1 cellular context compared by ENCODE assay signal in genomic region chr6:34745277-34746103, GRCh38.
A peak's percentile ranks its signal among the peaks of the same experiment; 100 is the strongest.
TF ChIP-seq lines count a peak whose summit lies in the region.

No MANE protein-coding gene starts in this region.

TF ChIP-seq in K562, 482 proteins besides CTCF, POLR2A, EP300 and RAD21 (continued from another document and continues in another):
- TF ChIP-seq MYBL2 (IDR thresholded peaks at IDR 0.05; ENCODE audit: low read depth) (no peak), MYBL2 (CRISPR knock-in tag; IDR thresholded peaks at IDR 0.05; ENCODE audit: borderline replicate concordance) (no peak), E2F3 (CRISPR knock-in tag; IDR thresholded peaks at IDR 0.05) (no peak), EGR1 (conservative IDR thresholded peaks at IDR 0.05) (peak; percentile 76), ATF6 (CRISPR knock-in tag; IDR thresholded peaks at IDR 0.05) (no peak), E2F5 (CRISPR knock-in tag; IDR thresholded peaks at IDR 0.05) (no peak), HDAC8 (tag; IDR thresholded peaks at IDR 0.05) (peak; percentile 38; the same call in 1 of the 2 replicates), ZNF316 (IDR thresholded peaks at IDR 0.05) (no peak), RFX7 (CRISPR knock-in tag; IDR thresholded peaks at IDR 0.05) (no peak), SETDB1 (IDR thresholded peaks at IDR 0.05; ENCODE audit: low read length) (no peak), NFATC3 (IDR thresholded peaks at IDR 0.05) (no peak), TARDBP (IDR thresholded peaks at IDR 0.05) (peak; percentile 72; the same call in 1 of the 2 replicates), ZSCAN32 (CRISPR knock-in tag; IDR thresholded peaks at IDR 0.05) (no peak), JUNB (CRISPR knock-in tag; conservative IDR thresholded peaks at IDR 0.05) (no peak; the same call in 1 of the 2 replicates), MBD1 (CRISPR knock-in tag; IDR thresholded peaks at IDR 0.05) (no peak), RERE (CRISPR knock-in tag; IDR thresholded peaks at IDR 0.05; ENCODE audit: borderline replicate concordance) (no peak), ZNF57 (CRISPR knock-in tag; IDR thresholded peaks at IDR 0.05) (no peak), ZNF436 (CRISPR knock-in tag; IDR thresholded peaks at IDR 0.05) (no peak), CEBPG (CRISPR knock-in tag; IDR thresholded peaks at IDR 0.05) (no peak), CEBPG (tag; conservative IDR thresholded peaks at IDR 0.05 in 1 of 2, IDR thresholded peaks at IDR 0.05 in 1 of 2) (0 out of 4 replicates have a peak, but pooled peaks of 1 of the 2 experiments have one; percentile 27), ZNF431 (CRISPR knock-in tag; IDR thresholded peaks at IDR 0.05) (no peak), ZMIZ1 (IDR thresholded peaks at IDR 0.05; ENCODE audit: low read depth in 2 of 2, low read length in 2 of 2) (no peak), POLR2G (IDR thresholded peaks at IDR 0.05; ENCODE audit: low read depth, low read length) (no peak), ZNF384 (IDR thresholded peaks at IDR 0.05; ENCODE audit: low read depth, low read length) (no peak), SMAD4 (CRISPR knock-in tag; conservative IDR thresholded peaks at IDR 0.05) (0 out of 2 replicates have a peak, but pooled peaks have one; percentile 41), STAT5B (CRISPR knock-in tag; IDR thresholded peaks at IDR 0.05) (no peak)
- TF ChIP-seq, protein P1, sequence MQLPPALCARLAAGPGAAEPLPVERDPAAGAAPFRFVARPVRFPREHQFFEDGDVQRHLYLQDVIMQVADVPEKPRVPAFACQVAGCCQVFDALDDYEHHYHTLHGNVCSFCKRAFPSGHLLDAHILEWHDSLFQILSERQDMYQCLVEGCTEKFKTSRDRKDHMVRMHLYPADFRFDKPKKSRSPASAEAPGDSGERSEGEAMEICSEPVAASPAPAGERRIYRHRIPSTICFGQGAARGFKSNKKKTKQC (CRISPR knock-in tag; IDR thresholded peaks at IDR 0.05): no peak
- TF ChIP-seq, protein P2, sequence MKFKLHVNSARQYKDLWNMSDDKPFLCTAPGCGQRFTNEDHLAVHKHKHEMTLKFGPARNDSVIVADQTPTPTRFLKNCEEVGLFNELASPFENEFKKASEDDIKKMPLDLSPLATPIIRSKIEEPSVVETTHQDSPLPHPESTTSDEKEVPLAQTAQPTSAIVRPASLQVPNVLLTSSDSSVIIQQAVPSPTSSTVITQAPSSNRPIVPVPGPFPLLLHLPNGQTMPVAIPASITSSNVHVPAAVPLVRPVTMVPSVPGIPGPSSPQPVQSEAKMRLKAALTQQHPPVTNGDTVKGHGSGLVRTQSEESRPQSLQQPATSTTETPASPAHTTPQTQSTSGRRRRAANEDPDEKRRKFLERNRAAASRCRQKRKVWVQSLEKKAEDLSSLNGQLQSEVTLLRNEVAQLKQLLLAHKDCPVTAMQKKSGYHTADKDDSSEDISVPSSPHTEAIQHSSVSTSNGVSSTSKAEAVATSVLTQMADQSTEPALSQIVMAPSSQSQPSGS (CRISPR knock-in tag; IDR thresholded peaks at IDR 0.05): no peak
- TF ChIP-seq, protein P3, sequence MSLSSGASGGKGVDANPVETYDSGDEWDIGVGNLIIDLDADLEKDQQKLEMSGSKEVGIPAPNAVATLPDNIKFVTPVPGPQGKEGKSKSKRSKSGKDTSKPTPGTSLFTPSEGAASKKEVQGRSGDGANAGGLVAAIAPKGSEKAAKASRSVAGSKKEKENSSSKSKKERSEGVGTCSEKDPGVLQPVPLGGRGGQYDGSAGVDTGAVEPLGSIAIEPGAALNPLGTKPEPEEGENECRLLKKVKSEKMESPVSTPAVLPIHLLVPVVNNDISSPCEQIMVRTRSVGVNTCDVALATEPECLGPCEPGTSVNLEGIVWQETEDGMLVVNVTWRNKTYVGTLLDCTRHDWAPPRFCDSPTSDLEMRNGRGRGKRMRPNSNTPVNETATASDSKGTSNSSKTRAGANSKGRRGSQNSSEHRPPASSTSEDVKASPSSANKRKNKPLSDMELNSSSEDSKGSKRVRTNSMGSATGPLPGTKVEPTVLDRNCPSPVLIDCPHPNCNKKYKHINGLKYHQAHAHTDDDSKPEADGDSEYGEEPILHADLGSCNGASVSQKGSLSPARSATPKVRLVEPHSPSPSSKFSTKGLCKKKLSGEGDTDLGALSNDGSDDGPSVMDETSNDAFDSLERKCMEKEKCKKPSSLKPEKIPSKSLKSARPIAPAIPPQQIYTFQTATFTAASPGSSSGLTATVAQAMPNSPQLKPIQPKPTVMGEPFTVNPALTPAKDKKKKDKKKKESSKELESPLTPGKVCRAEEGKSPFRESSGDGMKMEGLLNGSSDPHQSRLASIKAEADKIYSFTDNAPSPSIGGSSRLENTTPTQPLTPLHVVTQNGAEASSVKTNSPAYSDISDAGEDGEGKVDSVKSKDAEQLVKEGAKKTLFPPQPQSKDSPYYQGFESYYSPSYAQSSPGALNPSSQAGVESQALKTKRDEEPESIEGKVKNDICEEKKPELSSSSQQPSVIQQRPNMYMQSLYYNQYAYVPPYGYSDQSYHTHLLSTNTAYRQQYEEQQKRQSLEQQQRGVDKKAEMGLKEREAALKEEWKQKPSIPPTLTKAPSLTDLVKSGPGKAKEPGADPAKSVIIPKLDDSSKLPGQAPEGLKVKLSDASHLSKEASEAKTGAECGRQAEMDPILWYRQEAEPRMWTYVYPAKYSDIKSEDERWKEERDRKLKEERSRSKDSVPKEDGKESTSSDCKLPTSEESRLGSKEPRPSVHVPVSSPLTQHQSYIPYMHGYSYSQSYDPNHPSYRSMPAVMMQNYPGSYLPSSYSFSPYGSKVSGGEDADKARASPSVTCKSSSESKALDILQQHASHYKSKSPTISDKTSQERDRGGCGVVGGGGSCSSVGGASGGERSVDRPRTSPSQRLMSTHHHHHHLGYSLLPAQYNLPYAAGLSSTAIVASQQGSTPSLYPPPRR (CRISPR knock-in tag; IDR thresholded peaks at IDR 0.05; ENCODE audit: borderline replicate concordance): no peak
- TF ChIP-seq, protein P4, sequence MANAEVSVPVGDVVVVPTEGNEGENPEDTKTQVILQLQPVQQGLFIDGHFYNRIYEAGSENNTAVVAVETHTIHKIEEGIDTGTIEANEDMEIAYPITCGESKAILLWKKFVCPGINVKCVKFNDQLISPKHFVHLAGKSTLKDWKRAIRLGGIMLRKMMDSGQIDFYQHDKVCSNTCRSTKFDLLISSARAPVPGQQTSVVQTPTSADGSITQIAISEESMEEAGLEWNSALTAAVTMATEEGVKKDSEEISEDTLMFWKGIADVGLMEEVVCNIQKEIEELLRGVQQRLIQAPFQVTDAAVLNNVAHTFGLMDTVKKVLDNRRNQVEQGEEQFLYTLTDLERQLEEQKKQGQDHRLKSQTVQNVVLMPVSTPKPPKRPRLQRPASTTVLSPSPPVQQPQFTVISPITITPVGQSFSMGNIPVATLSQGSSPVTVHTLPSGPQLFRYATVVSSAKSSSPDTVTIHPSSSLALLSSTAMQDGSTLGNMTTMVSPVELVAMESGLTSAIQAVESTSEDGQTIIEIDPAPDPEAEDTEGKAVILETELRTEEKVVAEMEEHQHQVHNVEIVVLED (CRISPR knock-in tag; IDR thresholded peaks at IDR 0.05): no peak
- TF ChIP-seq, protein P5, sequence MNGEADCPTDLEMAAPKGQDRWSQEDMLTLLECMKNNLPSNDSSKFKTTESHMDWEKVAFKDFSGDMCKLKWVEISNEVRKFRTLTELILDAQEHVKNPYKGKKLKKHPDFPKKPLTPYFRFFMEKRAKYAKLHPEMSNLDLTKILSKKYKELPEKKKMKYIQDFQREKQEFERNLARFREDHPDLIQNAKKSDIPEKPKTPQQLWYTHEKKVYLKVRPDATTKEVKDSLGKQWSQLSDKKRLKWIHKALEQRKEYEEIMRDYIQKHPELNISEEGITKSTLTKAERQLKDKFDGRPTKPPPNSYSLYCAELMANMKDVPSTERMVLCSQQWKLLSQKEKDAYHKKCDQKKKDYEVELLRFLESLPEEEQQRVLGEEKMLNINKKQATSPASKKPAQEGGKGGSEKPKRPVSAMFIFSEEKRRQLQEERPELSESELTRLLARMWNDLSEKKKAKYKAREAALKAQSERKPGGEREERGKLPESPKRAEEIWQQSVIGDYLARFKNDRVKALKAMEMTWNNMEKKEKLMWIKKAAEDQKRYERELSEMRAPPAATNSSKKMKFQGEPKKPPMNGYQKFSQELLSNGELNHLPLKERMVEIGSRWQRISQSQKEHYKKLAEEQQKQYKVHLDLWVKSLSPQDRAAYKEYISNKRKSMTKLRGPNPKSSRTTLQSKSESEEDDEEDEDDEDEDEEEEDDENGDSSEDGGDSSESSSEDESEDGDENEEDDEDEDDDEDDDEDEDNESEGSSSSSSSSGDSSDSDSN (IDR thresholded peaks at IDR 0.05; ENCODE audit: borderline replicate concordance in 1 of 2, low read depth in 2 of 2, low read length in 2 of 2): no peak
